Comparison of ENCODE assay signal across 25 cellular contexts in the genomic region with DNA sequence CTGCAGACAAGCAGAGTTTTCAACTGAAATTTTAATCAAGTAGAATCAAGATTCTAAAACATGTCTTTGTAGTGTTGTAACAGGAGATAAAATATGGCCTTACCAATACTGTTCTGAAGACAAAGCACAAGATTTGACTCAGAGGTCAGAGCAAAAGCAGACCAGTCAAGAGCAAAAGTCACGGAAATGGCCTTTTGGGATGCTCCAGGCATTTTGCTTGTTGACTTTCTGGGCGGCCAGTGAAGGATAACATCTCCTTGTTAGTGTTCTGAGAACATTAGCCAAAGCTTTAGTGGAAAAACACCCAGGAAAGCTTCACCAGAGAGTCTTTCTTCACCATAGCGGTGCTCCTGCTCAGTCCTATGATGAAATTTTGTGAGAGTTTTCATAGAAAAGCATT.
"Had no signal": no experiment of that assay in that cellular context is flagged by ENCODE, and none has a peak within 500 bp of the region (broad histone marks: within the 10 kb centered on the region; RNA-seq: fewer than 3 reads in every experiment).

No MANE protein-coding gene starts in this region.

- FAIRE-seq: colon had no signal

- H3K9me3 Mint-ChIP-seq: activated naive CD8-positive, alpha-beta T cell treated with anti-CD3 and anti-CD28 coated beads for 36 hours; activated T-cell treated with anti-CD3 and anti-CD28 coated beads, Interleukin-2, amount 50 U/mL, for 24 hours; activated T-helper 17 cell treated with anti-CD3 and anti-CD28 coated beads, Interleukin-2, amount 50 U/mL, for 72 hours; central memory CD8-positive, alpha-beta T cell; naive thymus-derived CD8-positive, alpha-beta T cell; type B pancreatic cell had no signal

- H3K4me2 ChIP-seq: neural progenitor cell had no signal

- H3K27ac Mint-ChIP-seq: activated naive CD8-positive, alpha-beta T cell treated with anti-CD3 and anti-CD28 coated beads for 36 hours; activated T-cell treated with anti-CD3 and anti-CD28 coated beads, Interleukin-2, amount 50 U/mL, for 24 hours; activated T-helper 17 cell treated with anti-CD3 and anti-CD28 coated beads, Interleukin-2, amount 50 U/mL, for 72 hours; mesothelial cell of epicardium; naive thymus-derived CD8-positive, alpha-beta T cell; neural progenitor cell; progenitor cell of endocrine pancreas; type B pancreatic cell; WTC11 had no signal

- DNase-seq: activated CD4-positive, alpha-beta T cell treated with anti-CD3 and anti-CD28 coated beads, Interleukin-2, amount 50 U/mL, for 4 hours; activated CD8-positive, alpha-beta memory T cell treated with anti-CD3 and anti-CD28 coated beads for 24 hours; activated CD8-positive, alpha-beta memory T cell treated with anti-CD3 and anti-CD28 coated beads, Interleukin-2, amount 50 U/mL, for 4 hours; activated naive CD4-positive, alpha-beta T cell; activated naive CD8-positive, alpha-beta T cell treated with anti-CD3 and anti-CD28 coated beads for 36 hours; activated T-cell treated with anti-CD3 and anti-CD28 coated beads, Interleukin-2, amount 50 U/mL, for 24 hours; amniotic stem cell; effector memory CD4-positive, alpha-beta T cell; foreskin melanocyte; left lung; naive thymus-derived CD8-positive, alpha-beta T cell; spleen; stimulated activated CD4-positive, alpha-beta T cell treated with anti-CD3 and anti-CD28 coated beads, Interleukin-4, amount 100 ng/mL, for 1 hour; stimulated activated naive CD4-positive, alpha-beta T cell had no signal

- H2AFZ ChIP-seq: neural progenitor cell had no signal

- H3K27ac ChIP-seq: breast epithelium, left lung, neural progenitor cell, spleen, thoracic aorta, vagina had no signal

- ATAC-seq: activated T-helper 17 cell treated with anti-CD3 and anti-CD28 coated beads, Interleukin-2, amount 50 U/mL, for 72 hours; left lung; naive thymus-derived CD8-positive, alpha-beta T cell; WTC11 had no signal

- H3K4me1 Mint-ChIP-seq: activated naive CD8-positive, alpha-beta T cell treated with anti-CD3 and anti-CD28 coated beads for 36 hours; activated T-helper 17 cell treated with anti-CD3 and anti-CD28 coated beads, Interleukin-2, amount 50 U/mL, for 72 hours; central memory CD8-positive, alpha-beta T cell; mesothelial cell of epicardium; naive thymus-derived CD8-positive, alpha-beta T cell; neural progenitor cell; WTC11 had no signal

- H3K36me3 Mint-ChIP-seq: activated naive CD8-positive, alpha-beta T cell treated with anti-CD3 and anti-CD28 coated beads for 36 hours; naive thymus-derived CD8-positive, alpha-beta T cell; neural progenitor cell; type B pancreatic cell had no signal

- H3K9me3 ChIP-seq: breast epithelium, left lung, spleen, thoracic aorta, vagina had no signal

- H3K4me1 ChIP-seq: breast epithelium, left lung, neural progenitor cell, spleen, vagina had no signal

- H3K4me3 ChIP-seq: breast epithelium, left lung, neural progenitor cell, spleen, thoracic aorta, vagina had no signal

- H3K27me3 ChIP-seq: breast epithelium, left lung, neural progenitor cell, spleen, vagina had no signal

- H3K9ac ChIP-seq: neural progenitor cell had no signal

- H3K36me3 ChIP-seq: breast epithelium, left lung, neural progenitor cell, spleen, thoracic aorta, vagina had no signal

- H3K27me3 Mint-ChIP-seq: progenitor cell of endocrine pancreas, type B pancreatic cell had no signal

- H3K4me3 Mint-ChIP-seq: activated naive CD8-positive, alpha-beta T cell treated with anti-CD3 and anti-CD28 coated beads for 36 hours; activated T-cell treated with anti-CD3 and anti-CD28 coated beads, Interleukin-2, amount 50 U/mL, for 24 hours; activated T-helper 17 cell treated with anti-CD3 and anti-CD28 coated beads, Interleukin-2, amount 50 U/mL, for 72 hours; central memory CD8-positive, alpha-beta T cell; mesothelial cell of epicardium; naive thymus-derived CD8-positive, alpha-beta T cell; neural progenitor cell; type B pancreatic cell; WTC11 had no signal
